27 cellular contexts compared by ENCODE assay signal in the genomic region with DNA sequence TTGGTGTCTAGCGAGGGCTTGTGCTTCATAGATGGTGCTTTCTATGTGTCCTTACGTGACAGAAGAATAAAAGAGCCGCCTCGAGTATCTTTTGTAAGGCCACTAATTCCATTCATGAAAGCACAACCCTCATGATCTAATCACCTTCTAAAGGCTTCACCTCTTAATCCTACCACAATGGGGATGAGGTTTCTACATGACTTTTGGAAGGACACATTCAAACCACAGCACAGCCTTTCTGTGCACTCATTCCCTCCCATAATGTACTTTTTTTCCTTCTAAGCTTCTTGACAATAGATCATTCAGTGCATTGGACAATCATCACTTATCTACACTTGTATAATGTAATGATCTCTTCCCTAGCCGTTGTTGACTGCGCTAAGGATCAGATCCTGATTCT.
"Had no signal": no experiment of that assay in that cellular context is flagged by ENCODE, and none has a peak within 500 bp of the region (broad histone marks: within the 10 kb centered on the region; RNA-seq: fewer than 3 reads in every experiment).

No MANE protein-coding gene starts in this region.

- DNase-seq: naive thymus-derived CD4-positive, alpha-beta T cell; natural killer cell; occipital lobe; ovary; right cardiac atrium; right lobe of liver; sigmoid colon; small intestine; stimulated activated CD4-positive, alpha-beta T cell treated with anti-CD3 and anti-CD28 coated beads, Interleukin-15, amount 100 ng/mL, for 24 hours; stimulated activated CD4-positive, alpha-beta T cell treated with anti-CD3 and anti-CD28 coated beads, Interleukin-2, amount 100 ng/mL, for 24 hours; stimulated activated CD4-positive, alpha-beta T cell treated with anti-CD3 and anti-CD28 coated beads, Interleukin-2, amount 100 ng/mL, for 48 hours; stimulated activated CD4-positive, alpha-beta T cell treated with anti-CD3 and anti-CD28 coated beads, Interleukin-4, amount 100 ng/mL, for 24 hours; stimulated activated naive B cell treated with anti-CD40 and anti-IgM and Interleukin-4, amounts not matched to agents 10 μg/mL and 1 μg/mL and 100 μg/mL, for 72 hours; stimulated activated naive CD4-positive, alpha-beta T cell treated with Interleukin-2 at 50 U/mL for 16 hours; stomach; thyroid gland; trophoblast cell; upper lobe of left lung had no signal

- H3K4me1 ChIP-seq: parathyroid adenoma, prostate gland, sigmoid colon, tibial nerve, upper lobe of left lung, vagina had no signal

- H3K36me3 ChIP-seq: ovary, prostate gland, right lobe of liver, sigmoid colon, stomach, thoracic aorta, thyroid gland, tibial nerve, upper lobe of left lung, vagina had no signal

- FAIRE-seq: small intestine, urothelium cell line had no signal

- H3K27ac Mint-ChIP-seq: naive thymus-derived CD4-positive, alpha-beta T cell; natural killer cell; nephron; stimulated activated effector memory CD8-positive, alpha-beta T cell treated with anti-CD3 and anti-CD28 coated beads, Interleukin-12 subunit alpha, Interleukin-12 subunit beta, amount 100 ng/mL, for 72 hours; stimulated activated naive B cell treated with anti-CD40 and anti-IgM and Interleukin-4, amounts not matched to agents 10 μg/mL and 1 μg/mL and 100 μg/mL, for 72 hours; stimulated activated naive CD8-positive, alpha-beta T cell treated with anti-CD3 and anti-CD28 coated beads, Interleukin-15, Interleukin-2, amounts not matched to agents 100 ng/mL and 50 ng/mL, for 24 hours had no signal

- H3K4me1 Mint-ChIP-seq: naive thymus-derived CD4-positive, alpha-beta T cell; natural killer cell; nephron; stimulated activated effector memory CD8-positive, alpha-beta T cell treated with anti-CD3 and anti-CD28 coated beads, Interleukin-12 subunit alpha, Interleukin-12 subunit beta, amount 100 ng/mL, for 72 hours; stimulated activated naive B cell treated with anti-CD40 and anti-IgM and Interleukin-4, amounts not matched to agents 10 μg/mL and 1 μg/mL and 100 μg/mL, for 72 hours had no signal

- H3K9me3 ChIP-seq: ovary, prostate gland, right lobe of liver, sigmoid colon, stomach, thoracic aorta, thyroid gland, tibial nerve, upper lobe of left lung, vagina had no signal

- H3K27ac ChIP-seq: ovary, parathyroid adenoma, prostate gland, right lobe of liver, sigmoid colon, stomach, thoracic aorta, thyroid gland, tibial nerve, upper lobe of left lung, vagina had no signal

- H3K36me3 Mint-ChIP-seq: naive thymus-derived CD4-positive, alpha-beta T cell; natural killer cell; stimulated activated effector memory CD8-positive, alpha-beta T cell treated with anti-CD3 and anti-CD28 coated beads, Interleukin-12 subunit alpha, Interleukin-12 subunit beta, amount 100 ng/mL, for 72 hours; stimulated activated naive B cell treated with anti-CD40 and anti-IgM and Interleukin-4, amounts not matched to agents 10 μg/mL and 1 μg/mL and 100 μg/mL, for 72 hours had no signal

- H3K4me3 ChIP-seq: ovary, prostate gland, right lobe of liver, sigmoid colon, stomach, thoracic aorta, thyroid gland, tibial nerve, upper lobe of left lung, vagina had no signal

- H3K9me3 Mint-ChIP-seq: nephron; stimulated activated naive B cell treated with anti-CD40 and anti-IgM and Interleukin-4, amounts not matched to agents 10 μg/mL and 1 μg/mL and 100 μg/mL, for 72 hours; stimulated activated naive CD8-positive, alpha-beta T cell treated with anti-CD3 and anti-CD28 coated beads, Interleukin-15, Interleukin-2, amounts not matched to agents 100 ng/mL and 50 ng/mL, for 24 hours had no signal

- H3K27me3 ChIP-seq: ovary, right lobe of liver, sigmoid colon, stomach, thyroid gland, tibial nerve, upper lobe of left lung, vagina had no signal

- H3K9ac ChIP-seq: parathyroid adenoma had no signal

- ATAC-seq: naive thymus-derived CD4-positive, alpha-beta T cell; natural killer cell; right cardiac atrium; right lobe of liver; stimulated activated effector memory CD8-positive, alpha-beta T cell treated with anti-CD3 and anti-CD28 coated beads, Interleukin-12 subunit alpha, Interleukin-12 subunit beta, amount 100 ng/mL, for 72 hours; stimulated activated naive B cell treated with anti-CD40 and anti-IgM and Interleukin-4, amounts not matched to agents 10 μg/mL and 1 μg/mL and 100 μg/mL, for 72 hours had no signal

- H3K27me3 Mint-ChIP-seq: naive thymus-derived CD4-positive, alpha-beta T cell; stimulated activated naive B cell treated with anti-CD40 and anti-IgM and Interleukin-4, amounts not matched to agents 10 μg/mL and 1 μg/mL and 100 μg/mL, for 72 hours; stimulated activated naive CD8-positive, alpha-beta T cell treated with anti-CD3 and anti-CD28 coated beads, Interleukin-15, Interleukin-2, amounts not matched to agents 100 ng/mL and 50 ng/mL, for 24 hours had no signal

- H3K79me2 ChIP-seq: parathyroid adenoma had no signal

- H3K4me3 Mint-ChIP-seq: naive thymus-derived CD4-positive, alpha-beta T cell; natural killer cell; nephron; stimulated activated effector memory CD8-positive, alpha-beta T cell treated with anti-CD3 and anti-CD28 coated beads, Interleukin-12 subunit alpha, Interleukin-12 subunit beta, amount 100 ng/mL, for 72 hours; stimulated activated naive B cell treated with anti-CD40 and anti-IgM and Interleukin-4, amounts not matched to agents 10 μg/mL and 1 μg/mL and 100 μg/mL, for 72 hours; stimulated activated naive CD8-positive, alpha-beta T cell treated with anti-CD3 and anti-CD28 coated beads, Interleukin-15, Interleukin-2, amounts not matched to agents 100 ng/mL and 50 ng/mL, for 24 hours had no signal

- H2AFZ ChIP-seq: parathyroid adenoma had no signal
